Comparison of ENCODE assay signal across 1 cellular context in the genomic region with DNA sequence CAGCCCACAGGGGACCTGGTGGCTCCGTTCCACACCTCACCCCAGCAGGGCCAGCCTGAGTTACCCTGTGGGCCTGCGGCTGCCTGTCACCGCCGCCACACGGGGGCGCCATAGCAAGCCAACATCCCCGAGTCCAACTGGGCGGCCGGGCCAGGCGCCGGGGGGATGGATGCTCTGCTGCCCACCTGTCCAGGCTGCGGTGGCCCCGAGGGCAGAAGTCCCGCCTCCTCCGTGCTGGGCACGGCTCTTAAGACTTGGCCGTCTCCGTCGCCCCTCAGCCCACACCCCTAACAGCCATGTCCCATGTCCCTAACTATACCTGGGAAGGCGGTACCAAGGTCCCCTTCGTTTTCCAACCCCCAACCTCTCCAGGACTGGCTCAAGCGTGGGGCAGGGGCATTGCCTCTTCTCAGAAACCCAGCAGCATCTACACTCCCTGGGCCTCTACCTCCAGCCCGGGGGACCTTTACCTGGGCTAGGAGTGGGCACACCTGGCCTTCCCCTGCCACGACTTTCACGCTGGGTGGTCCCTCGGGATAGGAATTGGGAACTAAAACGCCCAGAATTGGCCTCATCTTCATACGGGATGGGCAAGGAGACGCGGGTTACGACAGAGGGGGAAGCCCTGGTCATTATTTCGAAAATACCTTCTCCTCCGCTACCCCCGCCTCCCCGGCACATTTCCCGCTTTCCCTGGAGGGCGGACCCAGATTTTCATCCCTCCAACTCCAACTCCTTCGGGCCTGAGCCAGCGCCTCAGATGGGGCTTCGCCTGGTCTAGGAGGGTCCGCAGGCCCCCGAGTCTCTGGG.
TF ChIP-seq lines count a peak whose summit lies in the region.

No MANE protein-coding gene starts in this region.

TF ChIP-seq in GM12878, 131 proteins besides CTCF, POLR2A, EP300 and RAD21 (continued from another document):
- TF ChIP-seq KLF5 (IDR thresholded peaks at IDR 0.05; ENCODE audit: partially characterized antibody): no peak
- peak; percentile 73 for TF ChIP-seq LARP7 (IDR thresholded peaks at IDR 0.05)
- TF ChIP-seq TCF3 (IDR thresholded peaks at IDR 0.05; ENCODE audit: borderline replicate concordance, insufficient read depth, low read depth, low read length): 0 out of 2 replicates have a peak, but pooled peaks have one; percentile 31
- peak; percentile 66; the same call in 1 of the 2 replicates for TF ChIP-seq SMARCA5 (IDR thresholded peaks at IDR 0.05)
- 0 out of 2 replicates have a peak, but pooled peaks have one; percentile 27 for TF ChIP-seq TCF12 (IDR thresholded peaks at IDR 0.05; ENCODE audit: low read depth, low read length)
- TF ChIP-seq NR2C2 (IDR thresholded peaks at IDR 0.05; ENCODE audit: borderline replicate concordance, control insufficient read depth, insufficient read length, low read depth): no peak
- no peak for TF ChIP-seq ZSCAN29 (IDR thresholded peaks at IDR 0.05)
- TF ChIP-seq BHLHE40 (IDR thresholded peaks at IDR 0.05; ENCODE audit: borderline replicate concordance in 1 of 2, low read depth in 2 of 2, low read length in 1 of 2): peak in 1 of 2 experiments; percentile 28; a peak in 1 of 4 replicates
- TF ChIP-seq YY1 (IDR thresholded peaks at IDR 0.05; ENCODE audit: low read depth, low read length): peak; percentile 69
- TF ChIP-seq DPF2 (IDR thresholded peaks at IDR 0.05): no peak
- TF ChIP-seq SMC3 (IDR thresholded peaks at IDR 0.05; ENCODE audit: borderline replicate concordance, low read length): peak; percentile 77
- 0 out of 2 replicates have a peak, but pooled peaks have one; percentile 34 for TF ChIP-seq BACH1 (IDR thresholded peaks at IDR 0.05; ENCODE audit: borderline replicate concordance)
- TF ChIP-seq ZNF207 (IDR thresholded peaks at IDR 0.05; ENCODE audit: borderline replicate concordance): 0 out of 2 replicates have a peak, but pooled peaks have one; percentile 53
